ENCODE assay signal across 22 cellular contexts in the genomic region with DNA sequence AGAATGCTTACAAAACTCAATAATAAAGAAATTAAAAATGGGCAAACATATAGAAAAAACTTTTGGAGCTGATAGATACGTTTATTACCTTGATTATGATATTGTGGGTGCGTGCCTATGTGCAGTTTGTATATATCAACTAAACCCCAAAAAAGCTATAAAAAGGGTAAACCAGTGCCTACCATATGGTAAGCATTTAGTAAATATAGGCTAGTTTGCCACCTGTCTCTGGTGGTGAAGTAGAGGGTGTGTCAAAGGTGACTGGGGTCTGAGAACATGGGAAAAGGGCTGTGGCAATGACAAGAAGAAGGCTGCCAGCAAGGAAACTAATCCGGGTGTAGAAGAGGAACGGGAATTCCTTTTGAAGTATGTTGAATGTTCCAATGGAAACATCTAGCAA. TPM values are rescaled to one million over a fixed set of nuclear protein-coding genes. Genes with fewer than 3 reads are reported as not detected.
DNase-seq lines count a peak whose midpoint lies in the region; ATAC-seq, FAIRE-seq and TF ChIP-seq lines count a peak whose summit lies in the region.
"Had no signal": no experiment of that assay in that cellular context is flagged by ENCODE, and none has a peak within 500 bp of the region (broad histone marks: within the 10 kb centered on the region; RNA-seq: fewer than 3 reads in every experiment).

No MANE protein-coding gene starts in this region.

- no peak for DNase-seq in left colon
- DNase-seq in small intestine, result peak; percentile 36
- DNase-seq in osteoblast (ENCODE audit: insufficient read length, low spot score, missing footprints), result no peak
- DNase-seq in central memory CD4-positive, alpha-beta T cell, result no peak
- DNase-seq in UCSD-AML1 (lab: John Stamatoyannopoulos, UW; ENCODE audit: unreplicated experiment), result no peak
- DNase-seq: 8988T; ACHN; BE2C; C1 segment of cervical spinal cord; CD4-positive, alpha-beta memory T cell; CD4-positive, CD25-positive, alpha-beta regulatory T cell; CD8-positive, alpha-beta memory T cell; COR-L47; DMS79 treated with DMSO at 0.1 percent for 48 hours; GF-D8 had no signal

- H3K36me3 ChIP-seq in small intestine (ENCODE audit: control insufficient read depth in 2 of 2, insufficient read depth in 2 of 2, low read length in 2 of 2), result no peaks in the 10 kb centered on the region
- H3K36me3 ChIP-seq in osteoblast (ENCODE audit: insufficient read depth, low read length), result no peaks in the 10 kb centered on the region
- H3K36me3 ChIP-seq: BE2C, BLaER1 had no signal

- H4K20me1 ChIP-seq in osteoblast (ENCODE audit: insufficient read depth, low read length), result no peaks in the 10 kb centered on the region
- H4K20me1 ChIP-seq: BLaER1 had no signal

- no peak for FAIRE-seq in small intestine (lab: Jason Lieb, UNC)
- FAIRE-seq: A204.1, G401.6, GM12891, GM19239 had no signal

- ATAC-seq in left colon, result peak; percentile 68

- WGBS in small intestine, 3 donors, result 68 to 83% (median 73%) methylated on average over 4 of the region's 4 CpGs

- no peak overlapping the region for H3K4me2 ChIP-seq in osteoblast (ENCODE audit: insufficient read depth, low read length)
- H3K4me2 ChIP-seq: BLaER1 had no signal

- H3K4me1 ChIP-seq in small intestine (ENCODE audit: control insufficient read depth in 2 of 2, insufficient read depth in 1 of 2, low read depth in 1 of 2, low read length in 1 of 2) (no peaks in the 10 kb centered on the region), osteoblast (ENCODE audit: insufficient read depth, low read length) (no peaks in the 10 kb centered on the region)
- H3K4me1 ChIP-seq: BE2C, BLaER1 had no signal

- H3K27me3 ChIP-seq in small intestine (ENCODE audit: control insufficient read depth in 2 of 2, insufficient read depth in 2 of 2, low read length in 2 of 2), result no peaks in the 10 kb centered on the region
- H3K27me3 ChIP-seq in osteoblast (ENCODE audit: insufficient read depth, low read length), result no peaks in the 10 kb centered on the region
- H3K27me3 ChIP-seq: BE2C, BLaER1 had no signal

- no peak overlapping the region for H3K27ac ChIP-seq in small intestine (ENCODE audit: low read depth in 1 of 2, low read length in 1 of 2)
- no peak overlapping the region for H3K27ac ChIP-seq in osteoblast (ENCODE audit: low read depth, low read length)
- H3K27ac ChIP-seq: BLaER1 had no signal

- intact Hi-C loops in left colon (cut with DNase I, micrococcal nuclease), result no loop called here

- no peak for TF ChIP-seq CTCF in osteoblast (IDR thresholded peaks at IDR 0.05; ENCODE audit: extremely low read depth, low read depth, low read length)

- no peak overlapping the region for H2AFZ ChIP-seq in osteoblast (ENCODE audit: low read length)

- H3K4me3 ChIP-seq in small intestine (ENCODE audit: low read depth in 1 of 2, low read length in 2 of 2) (no peak overlapping the region), osteoblast (ENCODE audit: insufficient read depth, low read length) (no peak overlapping the region)
- H3K4me3 ChIP-seq: BLaER1 had no signal

- no peaks in the 10 kb centered on the region for H3K79me2 ChIP-seq in osteoblast (ENCODE audit: insufficient read depth, low read length)

- H3K9me3 ChIP-seq in small intestine (ENCODE audit: control insufficient read depth, low read depth), result no peaks in the 10 kb centered on the region
- H3K9me3 ChIP-seq in osteoblast (ENCODE audit: low read depth, low read length), result no peaks in the 10 kb centered on the region
- H3K9me3 ChIP-seq: BE2C, BLaER1 had no signal

RNA-seq across cellular contexts. Expression of gene GALNT8, which starts 18.3 kb away (rescaled TPM):
- 10 to 100 TPM; 24.5 to 41.0 TPM for total RNA-seq in left colon
- polyA plus RNA-seq in small intestine, result 1 to 10 TPM in 1 of 3 donors, under 1 TPM in 1, not detected in 1; 0.67 to 6.8 TPM
- not detected in 2 replicates for total RNA-seq in osteoblast
- total RNA-seq: A673 had no signal
- polyA plus RNA-seq: AG04450 had no signal

Comparison
In these comparisons a context has a peak if more than half of its experiments do, and no peak if none do; other contexts are left out.
1. RNA of gene GALNT8, which starts 18.3 kb away (total RNA-seq): 24.5 to 41.0 TPM in left colon; not detected in osteoblast; every median in the first group is over 10 times any median in the second.